Comparison of ENCODE assay signal across 10 cellular contexts in genomic region chr5:78549043-78549442, GRCh38.
DNase-seq lines count a peak whose midpoint lies in the region; ATAC-seq and TF ChIP-seq lines count a peak whose summit lies in the region.
"Had no signal": no experiment of that assay in that cellular context is flagged by ENCODE, and none has a peak within 500 bp of the region (broad histone marks: within the 10 kb centered on the region; RNA-seq: fewer than 3 reads in every experiment).

No MANE protein-coding gene starts in this region.

- no peak for TF ChIP-seq CTCF in endothelial cell (IDR thresholded peaks at IDR 0.05; ENCODE audit: unreplicated experiment)

- no peak for TF ChIP-seq POLR2A in GM18505 (IDR thresholded peaks at IDR 0.05; ENCODE audit: borderline replicate concordance, extremely low read depth, insufficient read depth, insufficient read length)

- peaks cover 0 to 4% (median 0%) of the 10 kb centered on the region in 5 donors for H3K27me3 ChIP-seq in subcutaneous abdominal adipose tissue (ENCODE audit: control insufficient read depth in 5 of 5, insufficient read depth in 4 of 5, low read length in 5 of 5)

- DNase-seq in amygdala (lab: John Stamatoyannopoulos, UW) (peak in 37 of 56 donors; percentile 14 to 73 (median 37)), hypothalamus (lab: John Stamatoyannopoulos, UW) (peak in 32 of 51 donors; percentile 13 to 64 (median 36)), EL (no peak), endothelial cell (ENCODE audit: low spot score) (no peak)

- no peaks in the 10 kb centered on the region for H3K27me3 Mint-ChIP-seq in endothelial cell (ENCODE audit: unreplicated experiment)

- H3K4me1 ChIP-seq in subcutaneous abdominal adipose tissue (ENCODE audit: control insufficient read depth in 5 of 5, insufficient read depth in 5 of 5, low read length in 5 of 5) = peaks cover 22 to 60% (median 48%) of the 10 kb centered on the region in 5 donors

- no peak overlapping the region for H3K27ac Mint-ChIP-seq in endothelial cell (ENCODE audit: unreplicated experiment)
- H3K27ac Mint-ChIP-seq: T-helper 2 cell treated with Interferon-gamma antibody and Interleukin-4, amounts not matched to agents 5 μg/mL and 100 μg/mL, for 36 hours had no signal

- peak overlapping the region in 3 of 5 donors; percentile 21 to 53 (median 44) for H3K9ac ChIP-seq in subcutaneous abdominal adipose tissue (ENCODE audit: low read length in 5 of 5)

- peak overlapping the region; percentile 95 for H3K27ac ChIP-seq in subcutaneous abdominal adipose tissue (ENCODE audit: low read depth, low read length)

- peaks cover 21% of the 10 kb centered on the region for H3K36me3 Mint-ChIP-seq in endothelial cell (ENCODE audit: low read depth, unreplicated experiment)

- no peaks in the 10 kb centered on the region for H3K9me3 ChIP-seq in subcutaneous abdominal adipose tissue (ENCODE audit: control insufficient read depth in 5 of 5, low read length in 5 of 5)

- ATAC-seq in HG03342 (IDR thresholded peaks at IDR 0.05; ENCODE audit: unreplicated experiment) (peak; percentile 65), GM18505 (IDR thresholded peaks at IDR 0.05; ENCODE audit: unreplicated experiment) (no peak), HG03159 (IDR thresholded peaks at IDR 0.05; ENCODE audit: unreplicated experiment) (no peak)

- H3K4me1 Mint-ChIP-seq in endothelial cell (ENCODE audit: unreplicated experiment) = peaks cover 16% of the 10 kb centered on the region

- peaks cover 0 to 2% (median 0%) of the 10 kb centered on the region in 5 donors for H3K36me3 ChIP-seq in subcutaneous abdominal adipose tissue (ENCODE audit: control insufficient read depth in 5 of 5, insufficient read depth in 5 of 5, low read length in 5 of 5)

- peak overlapping the region in 2 of 5 donors; percentile 14 to 25 for H3K4me3 ChIP-seq in subcutaneous abdominal adipose tissue (ENCODE audit: low read depth in 1 of 5, low read length in 5 of 5)
- H3K4me3 ChIP-seq: lung had no signal

- H3K9me3 Mint-ChIP-seq in endothelial cell (ENCODE audit: unreplicated experiment) = no peaks in the 10 kb centered on the region
- H3K9me3 Mint-ChIP-seq: T-helper 2 cell treated with Interferon-gamma antibody and Interleukin-4, amounts not matched to agents 5 μg/mL and 100 μg/mL, for 36 hours had no signal

- H3K4me3 Mint-ChIP-seq in endothelial cell (ENCODE audit: unreplicated experiment) = no peak overlapping the region
- H3K4me3 Mint-ChIP-seq: T-helper 2 cell treated with Interferon-gamma antibody and Interleukin-4, amounts not matched to agents 5 μg/mL and 100 μg/mL, for 36 hours had no signal

Comparison
In these comparisons a context has a peak if more than half of its experiments do, and no peak if none do; other contexts are left out.
1. DNase-seq: peak in amygdala (37 of 56) and hypothalamus (32 of 51); none in EL (single experiment) and endothelial cell (single experiment).